ENCODE assay signal across 16 cellular contexts in genomic region chr3:24149032-24149431, GRCh38.
DNase-seq lines count a peak whose midpoint lies in the region; ATAC-seq, FAIRE-seq and TF ChIP-seq lines count a peak whose summit lies in the region.
"Had no signal": no experiment of that assay in that cellular context is flagged by ENCODE, and none has a peak within 500 bp of the region (broad histone marks: within the 10 kb centered on the region; RNA-seq: fewer than 3 reads in every experiment).

No MANE protein-coding gene starts in this region.

- no peak overlapping the region for H3K4me3 ChIP-seq in bronchial epithelial cell (ENCODE audit: low read depth, low read length)
- H3K4me3 ChIP-seq in neural progenitor cell, result no peak overlapping the region
- H3K4me3 ChIP-seq in small intestine (ENCODE audit: low read depth in 1 of 2, low read length in 2 of 2), result no peak overlapping the region
- H3K4me3 ChIP-seq: adrenal gland, SJCRH30 had no signal

- H3F3A ChIP-seq in neural progenitor cell (ENCODE audit: low read depth), result no peaks in the 10 kb centered on the region

- no peak overlapping the region for H3K27ac ChIP-seq in neural progenitor cell
- no peak overlapping the region for H3K27ac ChIP-seq in small intestine (ENCODE audit: low read depth in 1 of 2, low read length in 1 of 2)
- H3K27ac ChIP-seq: adrenal gland, SJCRH30, WERI-Rb-1 had no signal

- no peaks in the 10 kb centered on the region for H3K79me2 ChIP-seq in neural progenitor cell (ENCODE audit: low read depth)

- no peaks in the 10 kb centered on the region for H3K36me3 Mint-ChIP-seq in neural progenitor cell

- no peaks in the 10 kb centered on the region for H4K20me1 ChIP-seq in neural progenitor cell (ENCODE audit: low read depth)

- no peak overlapping the region for H3K27ac Mint-ChIP-seq in neural progenitor cell
- H3K27ac Mint-ChIP-seq: stimulated activated naive B cell treated with anti-CD40 and anti-IgM and Interleukin-4, amounts not matched to agents 10 μg/mL and 1 μg/mL and 100 μg/mL, for 72 hours had no signal

- H3K9me3 ChIP-seq in neural progenitor cell (ENCODE audit: low read depth), result no peaks in the 10 kb centered on the region
- H3K9me3 ChIP-seq in small intestine (ENCODE audit: control insufficient read depth, low read depth), result no peaks in the 10 kb centered on the region
- H3K9me3 ChIP-seq: adrenal gland, SJCRH30 had no signal

- H3K4me1 Mint-ChIP-seq in neural progenitor cell, result no peaks in the 10 kb centered on the region

- DNase-seq in EL (peak; percentile 20), HTR-8/SVneo (ENCODE audit: insufficient read length, low spot score) (no peak), bronchial epithelial cell (ENCODE audit: low read depth) (no peak), neural progenitor cell (ENCODE audit: low spot score) (peak; percentile 44), NCI-H1417 (lab: John Stamatoyannopoulos, UW) (no peak), GM19240 (ENCODE audit: insufficient read length, low spot score) (no peak), small intestine (no peak)
- DNase-seq: adrenal gland; C1 segment of cervical spinal cord; NCI-H1105 treated with DMSO at 0.1 percent for 48 hours; NCI-H774; SJCRH30; stimulated activated CD4-positive, alpha-beta T cell treated with anti-CD3 and anti-CD28 coated beads, Interleukin-4, amount 100 ng/mL, for 1 hour; stimulated activated naive B cell treated with anti-CD40 and anti-IgM and Interleukin-4, amounts not matched to agents 10 μg/mL and 1 μg/mL and 100 μg/mL, for 72 hours; WERI-Rb-1 had no signal

- H3K36me3 ChIP-seq in bronchial epithelial cell (ENCODE audit: control insufficient read depth, insufficient read depth, low read length) (no peaks in the 10 kb centered on the region), neural progenitor cell (no peaks in the 10 kb centered on the region), small intestine (ENCODE audit: control insufficient read depth in 2 of 2, insufficient read depth in 2 of 2, low read length in 2 of 2) (peaks cover 0 to 2% of the 10 kb centered on the region in 2 donors)
- H3K36me3 ChIP-seq: adrenal gland, SJCRH30 had no signal

- H3K4me2 ChIP-seq in neural progenitor cell, result no peak overlapping the region

- FAIRE-seq in HTR-8/SVneo (lab: Jason Lieb, UNC) (peak; percentile 67), bronchial epithelial cell (lab: Jason Lieb, UNC) (no peak), small intestine (lab: Jason Lieb, UNC) (no peak)

- H3K27me3 ChIP-seq in bronchial epithelial cell (ENCODE audit: control insufficient read depth, insufficient read depth, low read length), result no peaks in the 10 kb centered on the region
- H3K27me3 ChIP-seq in neural progenitor cell, result no peaks in the 10 kb centered on the region
- no peaks in the 10 kb centered on the region for H3K27me3 ChIP-seq in small intestine (ENCODE audit: control insufficient read depth in 2 of 2, insufficient read depth in 2 of 2, low read length in 2 of 2)
- H3K27me3 ChIP-seq: adrenal gland, SJCRH30 had no signal

- no peaks in the 10 kb centered on the region for H3K9me3 Mint-ChIP-seq in neural progenitor cell
- H3K9me3 Mint-ChIP-seq: stimulated activated naive B cell treated with anti-CD40 and anti-IgM and Interleukin-4, amounts not matched to agents 10 μg/mL and 1 μg/mL and 100 μg/mL, for 72 hours had no signal

- WGBS in small intestine, 3 donors, result 47 to 67% (median 54%) methylated on average over 2 of the region's 2 CpGs

- H2AFZ ChIP-seq in neural progenitor cell (replicated peaks), result no peak overlapping the region

- H3K9ac ChIP-seq in neural progenitor cell, result no peak overlapping the region

- H3K27me3 Mint-ChIP-seq in neural progenitor cell (ENCODE audit: insufficient read depth, low read depth), result no peaks in the 10 kb centered on the region
- H3K27me3 Mint-ChIP-seq: stimulated activated naive B cell treated with anti-CD40 and anti-IgM and Interleukin-4, amounts not matched to agents 10 μg/mL and 1 μg/mL and 100 μg/mL, for 72 hours had no signal

- ATAC-seq in HG03354 (IDR thresholded peaks at IDR 0.05; ENCODE audit: poor library complexity, severe bottlenecking, unreplicated experiment), result no peak
- ATAC-seq: stimulated activated naive B cell treated with anti-CD40 and anti-IgM and Interleukin-4, amounts not matched to agents 10 μg/mL and 1 μg/mL and 100 μg/mL, for 72 hours had no signal

- no peak overlapping the region for H3K4me3 Mint-ChIP-seq in neural progenitor cell
- H3K4me3 Mint-ChIP-seq: stimulated activated naive B cell treated with anti-CD40 and anti-IgM and Interleukin-4, amounts not matched to agents 10 μg/mL and 1 μg/mL and 100 μg/mL, for 72 hours had no signal

- peak; percentile 4 for TF ChIP-seq CTCF in bronchial epithelial cell (IDR thresholded peaks at IDR 0.05; ENCODE audit: insufficient read depth, low read length, severe bottlenecking)
- TF ChIP-seq CTCF in neural progenitor cell (IDR thresholded peaks at IDR 0.05), result peak; percentile 63

- no peaks in the 10 kb centered on the region for H3K4me1 ChIP-seq in neural progenitor cell
- no peaks in the 10 kb centered on the region for H3K4me1 ChIP-seq in small intestine (ENCODE audit: control insufficient read depth in 2 of 2, insufficient read depth in 1 of 2, low read depth in 1 of 2, low read length in 1 of 2)

Comparison
In these comparisons a context has a peak if more than half of its experiments do, and no peak if none do; other contexts are left out.
1. DNase-seq: peak in EL (single experiment) and neural progenitor cell (single experiment); none in HTR-8/SVneo (single experiment), bronchial epithelial cell (single experiment), NCI-H1417 (0 of 3), GM19240 (single experiment) and small intestine (single experiment).